23 cellular contexts compared by ENCODE assay signal in genomic region chr6:93337772-93338394, GRCh38.
DNase-seq lines count a peak whose midpoint lies in the region; FAIRE-seq and TF ChIP-seq lines count a peak whose summit lies in the region.
"Had no signal": no experiment of that assay in that cellular context is flagged by ENCODE, and none has a peak within 500 bp of the region (broad histone marks: within the 10 kb centered on the region; RNA-seq: fewer than 3 reads in every experiment).

No MANE protein-coding gene starts in this region.

- H3K27ac Mint-ChIP-seq in H9 (peak overlapping the region; percentile 18 to 70 (median 59); a peak in 5 of 7 replicates), osteocyte (ENCODE audit: unreplicated experiment) (peak overlapping the region; percentile 79)
- H3K27ac Mint-ChIP-seq: CD4-positive, alpha-beta T cell had no signal

- H3K9me2 ChIP-seq in Loucy (replicated peaks; ENCODE audit: low read depth, low read length): no peaks in the 10 kb centered on the region
- H3K9me2 ChIP-seq: SK-N-SH had no signal

- H3K27ac ChIP-seq in H9 (ENCODE audit: insufficient read length, low read depth, low read length) (no peak overlapping the region), iPS-20b (ENCODE audit: low read length) (no peak overlapping the region)
- H3K27ac ChIP-seq: BLaER1 had no signal

- H3K4me3 ChIP-seq in Loucy (ENCODE audit: low read length, poor library complexity, severe bottlenecking): no peak overlapping the region
- 0 out of 2 replicates have a peak overlapping the region, but pooled peaks have one; percentile 10 for H3K4me3 ChIP-seq in iPS-20b (ENCODE audit: low read length)
- H3K4me3 ChIP-seq: BLaER1, MG63 had no signal

- WGBS in H9 (ENCODE audit: extremely low coverage, insufficient read length, low lambda C conversion rate): no CpG with 5 or more reads among the region's 2 CpGs

- H2BK5ac ChIP-seq in H9 (ENCODE audit: insufficient read length, low read length): no peak overlapping the region

- H3K79me1 ChIP-seq in H9 (ENCODE audit: insufficient read depth, low read depth, low read length, poor library complexity, severe bottlenecking): no peaks in the 10 kb centered on the region

- TF ChIP-seq CTCF in H9 (conservative IDR thresholded peaks at IDR 0.05): no peak
- TF ChIP-seq CTCF in Loucy (conservative IDR thresholded peaks at IDR 0.05; ENCODE audit: low read length): no peak
- no peak for TF ChIP-seq CTCF in osteocyte (IDR thresholded peaks at IDR 0.05)

- H3K18ac ChIP-seq in H9 (ENCODE audit: insufficient read length, low read depth, low read length): no peak overlapping the region

- H2AFZ ChIP-seq in H9 (ENCODE audit: low read length) (no peak overlapping the region), Loucy (ENCODE audit: low read length) (peak overlapping the region; percentile 58; the same call in 1 of the 2 replicates)

- H3K36me3 Mint-ChIP-seq in H9 (ENCODE audit: insufficient read depth in 1 of 3, low read depth in 3 of 3) (no peaks in the 10 kb centered on the region; a peak in 2 of 7 replicates), osteocyte (ENCODE audit: unreplicated experiment) (peaks cover 62% of the 10 kb centered on the region)

- H3K9me3 Mint-ChIP-seq in H9 (0 out of 5 replicates have a peak, but pooled peaks cover 0 to 3% of the 10 kb centered on the region in 2 experiments), osteocyte (ENCODE audit: unreplicated experiment) (peaks cover 12% of the 10 kb centered on the region)

- no peak overlapping the region for H2BK120ac ChIP-seq in H9 (ENCODE audit: low read depth, low read length, poor library complexity, severe bottlenecking)

- H4K20me1 ChIP-seq in H9 (ENCODE audit: control insufficient read depth, insufficient read depth, insufficient read length) (no peaks in the 10 kb centered on the region), Loucy (ENCODE audit: insufficient read depth, low read length, poor library complexity, severe bottlenecking) (no peaks in the 10 kb centered on the region)
- H4K20me1 ChIP-seq: BLaER1 had no signal

- H3K27me3 Mint-ChIP-seq in H9 (ENCODE audit: low read depth) (no peaks in the 10 kb centered on the region), osteocyte (ENCODE audit: unreplicated experiment) (no peaks in the 10 kb centered on the region)
- H3K27me3 Mint-ChIP-seq: CD4-positive, alpha-beta T cell had no signal

- no peak overlapping the region for H2BK15ac ChIP-seq in H9 (ENCODE audit: low read depth, low read length)

- H4K91ac ChIP-seq in H9 (ENCODE audit: insufficient read length, low read depth, low read length): no peak overlapping the region

- H3K9me3 ChIP-seq in H9 (ENCODE audit: control insufficient read depth, low read depth, low read length): no peaks in the 10 kb centered on the region
- no peaks in the 10 kb centered on the region for H3K9me3 ChIP-seq in Loucy (ENCODE audit: insufficient read depth, low read depth, low read length)
- H3K9me3 ChIP-seq in iPS-20b (ENCODE audit: insufficient read depth, low read depth, low read length): no peaks in the 10 kb centered on the region
- H3K9me3 ChIP-seq: BLaER1, MG63, SK-N-SH had no signal

- H4K8ac ChIP-seq in H9 (replicated peaks; ENCODE audit: insufficient read length, low read depth, low read length): no peak overlapping the region

- H3K9ac ChIP-seq in H9 (ENCODE audit: extremely low read depth, insufficient read length, low read length) (no peak overlapping the region), Loucy (ENCODE audit: low read depth, low read length, poor library complexity, severe bottlenecking) (no peak overlapping the region), iPS-20b (ENCODE audit: low read depth, low read length) (peak overlapping the region; percentile 58; the same call in 1 of the 2 replicates)
- H3K9ac ChIP-seq: BLaER1, SK-N-SH had no signal

- no peak for FAIRE-seq in RCC 7860 (lab: Jason Lieb, UNC)
- FAIRE-seq: D721Med had no signal

- H3K14ac ChIP-seq in H9 (ENCODE audit: insufficient read depth, low read length): no peak overlapping the region

- no peak overlapping the region for H2AK5ac ChIP-seq in H9 (ENCODE audit: insufficient read length, low read length)

- peak overlapping the region; percentile 42 for H3K4me2 ChIP-seq in H9 (ENCODE audit: insufficient read depth, insufficient read length, low read length)
- H3K4me2 ChIP-seq in Loucy (ENCODE audit: low read depth, low read length, poor library complexity, severe bottlenecking): no peak overlapping the region
- H3K4me2 ChIP-seq: BLaER1, SK-N-SH had no signal

- H3K36me3 ChIP-seq in Loucy (ENCODE audit: insufficient read depth, low read length) (no peaks in the 10 kb centered on the region), iPS-20b (ENCODE audit: insufficient read depth, low read depth, low read length) (no peaks in the 10 kb centered on the region)
- H3K36me3 ChIP-seq: BLaER1, MG63 had no signal

- H4K5ac ChIP-seq in H9 (ENCODE audit: insufficient read length, low read depth, low read length): no peak overlapping the region

- DNase-seq in H9 (no peak), osteocyte (ENCODE audit: extremely low spot score, unreplicated experiment) (no peak), HK-2 (ENCODE audit: unreplicated experiment) (no peak), NCI-H2107 treated with DMSO at 0.1 percent for 48 hours (lab: John Stamatoyannopoulos, UW; ENCODE audit: unreplicated experiment) (no peak), RCC 7860 (ENCODE audit: low spot score) (no peak), C1 segment of cervical spinal cord (lab: John Stamatoyannopoulos, UW) (no peak)
- DNase-seq: CD4-positive, alpha-beta T cell; GOT3; KBM-7; MG63; NCI-H1105 treated with DMSO at 0.1 percent for 48 hours; NCI-H146; NCI-H1930; NCI-H2107; NCI-H446; NCI-H526; SIG-M5; SK-N-SH; SW 1271 had no signal

- H2BK20ac ChIP-seq in H9 (ENCODE audit: low read depth, low read length, poor library complexity, severe bottlenecking): no peak overlapping the region

- no peaks in the 10 kb centered on the region for H3K27me3 ChIP-seq in H9 (ENCODE audit: insufficient read depth, low read length)
- H3K27me3 ChIP-seq in Loucy (ENCODE audit: insufficient read depth, low read length, poor library complexity, severe bottlenecking): no peaks in the 10 kb centered on the region
- no peaks in the 10 kb centered on the region for H3K27me3 ChIP-seq in iPS-20b (ENCODE audit: insufficient read depth, low read length)
- H3K27me3 ChIP-seq: BLaER1, MG63 had no signal

- H3K4me1 ChIP-seq in H9 (ENCODE audit: insufficient read depth, low read length) (no peaks in the 10 kb centered on the region), Loucy (ENCODE audit: insufficient read depth, low read length, poor library complexity, severe bottlenecking) (peaks cover 4% of the 10 kb centered on the region), iPS-20b (ENCODE audit: insufficient read depth, low read length) (peaks cover 18% of the 10 kb centered on the region; the same call in 1 of the 2 replicates)
- H3K4me1 ChIP-seq: BLaER1 had no signal

- H3K56ac ChIP-seq in H9 (ENCODE audit: insufficient read length, low read depth, low read length): no peak overlapping the region

- H3K4me1 Mint-ChIP-seq in H9 (peaks cover 15 to 18% of the 10 kb centered on the region in 2 experiments), osteocyte (ENCODE audit: unreplicated experiment) (peaks cover 37% of the 10 kb centered on the region)

- H3K4me3 Mint-ChIP-seq in H9: no peak overlapping the region
- H3K4me3 Mint-ChIP-seq in osteocyte (ENCODE audit: unreplicated experiment): no peak overlapping the region
- H3K4me3 Mint-ChIP-seq: CD4-positive, alpha-beta T cell had no signal

- H3K23ac ChIP-seq in H9 (ENCODE audit: insufficient read length, low read depth, low read length): no peak overlapping the region

- no peak overlapping the region for H3T11ph ChIP-seq in H9 (ENCODE audit: low read length)

- H2BK12ac ChIP-seq in H9 (ENCODE audit: insufficient read length, low read depth, low read length): no peak overlapping the region

- no peak overlapping the region for H3K4ac ChIP-seq in H9 (ENCODE audit: low read depth, low read length)

- no peaks in the 10 kb centered on the region for H3F3A ChIP-seq in Loucy (ENCODE audit: low read depth)

- H3K79me2 ChIP-seq in H9 (ENCODE audit: insufficient read depth, low read length) (no peaks in the 10 kb centered on the region), Loucy (ENCODE audit: insufficient read depth, low read length) (no peaks in the 10 kb centered on the region)

- no peaks in the 10 kb centered on the region for H3K23me2 ChIP-seq in H9 (ENCODE audit: insufficient read length, low read depth, low read length, poor library complexity, severe bottlenecking)
